Comparison of ENCODE assay signal across 2 cellular contexts in genomic region chr7:47474211-47474936, GRCh38.
A peak's percentile ranks its signal among the peaks of the same experiment; 100 is the strongest.
TF ChIP-seq lines count a peak whose summit lies in the region.

No MANE protein-coding gene starts in this region.

TF ChIP-seq in HCT116, 20 proteins besides CTCF, POLR2A, EP300 and RAD21 (continued from another document):
- TF ChIP-seq MAX (IDR thresholded peaks at IDR 0.05) (no peak), JUND (IDR thresholded peaks at IDR 0.05) (no peak), SP1 (IDR thresholded peaks at IDR 0.05; ENCODE audit: low read depth) (no peak)

TF ChIP-seq in SK-N-SH treated with all-trans-retinoic acid at 6 μM for 48 hours, 23 proteins besides CTCF, POLR2A, EP300 and RAD21 (continued from another document):
- 0 out of 2 replicates have a peak, but pooled peaks have one; percentile 18 for TF ChIP-seq ESRRG (CRISPR knock-in tag; IDR thresholded peaks at IDR 0.05)
TF ChIP-seq in SK-N-SH treated with all-trans-retinoic acid at 6 μM for 48 hours: peak in this region for 1.
